8 cellular contexts compared by ENCODE assay signal in the genomic region with DNA sequence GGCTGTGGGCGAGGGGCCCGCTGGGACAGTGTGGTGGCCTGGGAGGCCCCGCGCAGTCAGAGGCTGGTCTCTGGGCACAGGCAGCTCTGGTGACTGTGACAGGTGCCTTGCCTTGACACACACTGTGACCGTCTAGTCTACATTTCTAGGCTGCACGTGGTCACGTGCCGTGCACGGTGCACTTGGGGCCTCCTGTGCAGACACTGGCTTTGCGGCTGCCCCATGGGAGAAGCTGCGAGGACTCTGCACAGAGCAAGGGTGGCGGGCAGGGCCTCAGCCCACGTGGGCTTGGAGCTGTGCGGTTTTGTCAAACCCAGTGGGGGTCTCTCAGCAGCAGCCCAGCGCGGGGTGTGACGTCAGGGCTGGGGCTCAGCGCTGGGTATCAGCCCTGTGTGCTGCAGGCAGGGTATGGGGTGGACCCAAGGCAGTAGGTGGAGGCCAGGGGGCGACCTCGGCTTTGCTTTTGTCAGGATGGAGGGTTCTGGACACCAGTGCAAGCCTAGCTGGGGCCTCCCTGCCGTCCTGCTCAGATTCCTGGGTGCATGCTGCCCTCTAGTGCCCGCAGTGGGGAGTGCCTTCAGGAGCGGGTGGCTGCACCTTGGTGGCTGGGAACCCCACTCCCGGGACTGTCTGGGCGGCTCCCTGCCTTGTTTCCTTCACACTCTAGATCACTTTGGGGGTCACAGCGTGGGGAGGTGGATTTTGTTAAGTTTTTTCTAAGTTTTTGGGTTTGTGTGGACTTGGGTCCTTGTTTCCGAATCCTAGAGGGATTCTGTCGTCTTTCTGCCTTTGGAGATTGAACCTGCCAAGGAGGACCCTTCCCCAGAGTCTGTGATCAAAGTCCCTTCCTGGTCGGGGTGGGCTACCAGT.
A peak's percentile ranks its signal among the peaks of the same experiment; 100 is the strongest.
DNase-seq lines count a peak whose midpoint lies in the region; ATAC-seq, FAIRE-seq and TF ChIP-seq lines count a peak whose summit lies in the region.

No MANE protein-coding gene starts in this region.

- no peak overlapping the region for H2AFZ ChIP-seq in KMS-11 (ENCODE audit: low read depth)

- 0 out of 2 replicates have a peak, but pooled peaks cover 6% of the 10 kb centered on the region for H3K79me2 ChIP-seq in KMS-11 (ENCODE audit: insufficient read depth, low read depth)

- H3K36me3 Mint-ChIP-seq in osteocyte (ENCODE audit: unreplicated experiment), result peaks cover 6% of the 10 kb centered on the region

- no peaks in the 10 kb centered on the region for H3K9me3 ChIP-seq in SJSA1 (replicated peaks)
- H3K9me3 ChIP-seq in thoracic aorta, result no peaks in the 10 kb centered on the region

- no peaks in the 10 kb centered on the region for H3K4me1 ChIP-seq in KMS-11 (ENCODE audit: low read depth, poor library complexity, severe bottlenecking)
- H3K4me1 ChIP-seq in SJSA1 (replicated peaks), result peaks cover 37% of the 10 kb centered on the region
- H3K4me1 ChIP-seq in thoracic aorta (ENCODE audit: control insufficient read depth in 1 of 2, low read depth in 2 of 2), result peaks cover 3 to 33% of the 10 kb centered on the region in 2 donors

- H3K27me3 Mint-ChIP-seq in osteocyte (ENCODE audit: unreplicated experiment), result no peaks in the 10 kb centered on the region

- H3K27ac ChIP-seq in KMS-11 (no peak overlapping the region), SJSA1 (no peak overlapping the region), thoracic aorta (no peak overlapping the region)

- no peaks in the 10 kb centered on the region for H3K9me3 Mint-ChIP-seq in osteocyte (ENCODE audit: unreplicated experiment)

- no peak overlapping the region for H3K27ac Mint-ChIP-seq in osteocyte (ENCODE audit: unreplicated experiment)

- peak; percentile 48 for ATAC-seq in thoracic aorta (ENCODE audit: insufficient number of reproducible peaks, low FRiP score, low read depth)

- no peak for FAIRE-seq in frontal cortex (lab: Jason Lieb, UNC)

- DNase-seq in NCI-H1436 (lab: John Stamatoyannopoulos, UW) (peak; percentile 38), NCI-H1436 treated with DMSO at 0.1 percent for 48 hours (lab: John Stamatoyannopoulos, UW) (no peak), SJSA1 (ENCODE audit: low read depth in 1 of 2, low spot score in 2 of 2) (peak; percentile 73 to 87), activated gamma-delta T cell (lab: John Stamatoyannopoulos, UW) (peak; percentile 37), frontal cortex (ENCODE audit: low spot score in 2 of 2) (peak; percentile 88 to 93), osteocyte (ENCODE audit: extremely low spot score, unreplicated experiment) (peak; percentile 95), thoracic aorta (ENCODE audit: low spot score) (no peak)

- H3K36me3 ChIP-seq in KMS-11 (ENCODE audit: insufficient read depth) (no peaks in the 10 kb centered on the region), SJSA1 (peaks cover 24% of the 10 kb centered on the region), thoracic aorta (peaks cover 18% of the 10 kb centered on the region)

- TF ChIP-seq CTCF in KMS-11 (conservative IDR thresholded peaks at IDR 0.05; ENCODE audit: low read depth, low read length) (peak; percentile 84), osteocyte (IDR thresholded peaks at IDR 0.05) (peak; percentile 95), thoracic aorta (IDR thresholded peaks at IDR 0.05) (peak; percentile 96)

- H3K27me3 ChIP-seq in KMS-11 (ENCODE audit: insufficient read depth, low read depth) (no peaks in the 10 kb centered on the region), SJSA1 (replicated peaks) (no peaks in the 10 kb centered on the region), thoracic aorta (replicated peaks; ENCODE audit: insufficient read depth) (no peaks in the 10 kb centered on the region)

- H3K4me3 ChIP-seq in KMS-11 (IDR thresholded peaks at IDR 0.05; ENCODE audit: insufficient read depth, low read depth, low read length), result no peak overlapping the region
- no peak overlapping the region for H3K4me3 ChIP-seq in SJSA1
- H3K4me3 ChIP-seq in thoracic aorta, result no peak overlapping the region

- no peaks in the 10 kb centered on the region for H4K20me1 ChIP-seq in KMS-11 (ENCODE audit: insufficient read depth)

- no peak overlapping the region for H3K9ac ChIP-seq in KMS-11

- no peak overlapping the region for H3K4me3 Mint-ChIP-seq in osteocyte (ENCODE audit: unreplicated experiment)

- H3K4me1 Mint-ChIP-seq in osteocyte (ENCODE audit: unreplicated experiment), result peaks cover 49% of the 10 kb centered on the region

- H3K4me2 ChIP-seq in KMS-11, result no peak overlapping the region

Comparison
In these comparisons a context has a peak if more than half of its experiments do, and no peak if none do; other contexts are left out.
1. DNase-seq: peak in NCI-H1436 (single experiment), SJSA1 (2 of 2), activated gamma-delta T cell (single experiment), frontal cortex (2 of 2) and osteocyte (single experiment); none in NCI-H1436 treated with DMSO at 0.1 percent for 48 hours (single experiment) and thoracic aorta (single experiment).
2. Peak in every context shown above with its lines, with median percentiles within 50 percentile points of each other: CTCF ChIP-seq.